ENCODE assay signal across 21 cellular contexts in the genomic region with DNA sequence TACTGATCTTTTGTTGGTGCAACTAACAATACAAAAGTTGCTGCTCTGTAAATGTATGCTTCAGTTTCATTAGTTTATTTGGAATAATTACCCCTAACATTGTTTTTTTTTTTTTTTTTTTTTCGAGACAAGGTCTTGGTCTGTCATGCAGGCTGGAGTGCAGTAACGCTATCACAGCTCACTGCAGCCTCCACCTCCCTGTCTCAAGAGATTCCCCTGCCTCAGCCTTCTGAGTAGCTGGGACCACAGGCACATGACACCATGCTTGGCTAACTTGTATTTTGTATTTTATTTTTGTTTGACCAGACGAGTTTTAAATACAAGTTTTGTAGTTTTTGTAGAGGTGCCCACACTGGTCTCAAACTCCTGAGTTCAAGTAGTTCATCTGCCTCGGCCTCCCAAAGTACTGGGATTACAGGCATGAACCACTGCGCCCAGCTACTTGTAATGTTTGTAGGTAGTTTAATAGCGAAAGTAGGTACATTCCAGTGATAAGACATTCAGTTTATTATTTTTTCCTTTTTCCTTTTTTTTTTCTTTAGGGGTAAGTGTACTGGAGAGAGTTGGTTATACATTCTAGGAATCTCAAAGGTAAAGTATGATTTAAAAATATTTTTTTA. TPM values are rescaled to one million over a fixed set of nuclear protein-coding genes. Genes with fewer than 3 reads are reported as not detected.
DNase-seq lines count a peak whose midpoint lies in the region; ATAC-seq, FAIRE-seq and TF ChIP-seq lines count a peak whose summit lies in the region.
"Had no signal": no experiment of that assay in that cellular context is flagged by ENCODE, and none has a peak within 500 bp of the region (broad histone marks: within the 10 kb centered on the region; RNA-seq: fewer than 3 reads in every experiment).

No MANE protein-coding gene starts in this region.

- 65% methylated on average over 5 of the region's 6 CpGs for WGBS in K562 (ENCODE audit: insufficient coverage, low coverage, missing lambda C conversion rate)

- peaks cover 52% of the 10 kb centered on the region; the same call in 2 of the 3 replicates for H3K36me3 ChIP-seq in K562 (ENCODE audit: control insufficient read depth, insufficient read depth, low read length)
- peaks cover 14% of the 10 kb centered on the region for H3K36me3 ChIP-seq in osteoblast (ENCODE audit: insufficient read depth, low read length)

- ATAC-seq in stimulated activated naive CD8-positive, alpha-beta T cell treated with anti-CD3 and anti-CD28 coated beads, Interleukin-15, amount 100 ng/mL, for 72 hours, result no peak
- ATAC-seq in K562 (peak; percentile 63), GM19395 (IDR thresholded peaks at IDR 0.05; ENCODE audit: unreplicated experiment) (no peak), GM19351 (IDR thresholded peaks at IDR 0.05; ENCODE audit: unreplicated experiment) (no peak)
- ATAC-seq: mucosa of descending colon had no signal

- H3K27ac ChIP-seq in K562 (ENCODE audit: extremely low read depth, low read depth, low read length) (peak overlapping the region; percentile 59; the same call in 1 of the 3 replicates), osteoblast (ENCODE audit: low read depth, low read length) (peak overlapping the region; percentile 61)

- H3K79me2 ChIP-seq in K562 (ENCODE audit: control insufficient read depth, insufficient read depth, low read length) (peaks cover 95% of the 10 kb centered on the region), osteoblast (ENCODE audit: insufficient read depth, low read length) (peaks cover 90% of the 10 kb centered on the region)

- H3K27me3 ChIP-seq in K562 (ENCODE audit: control insufficient read depth in 2 of 2, insufficient read depth in 2 of 2, low read length in 2 of 2) (no peaks in the 10 kb centered on the region), osteoblast (ENCODE audit: insufficient read depth, low read length) (no peaks in the 10 kb centered on the region)

- H3K4me1 ChIP-seq in K562 (replicated peaks in 1 of 2; ENCODE audit: control insufficient read depth in 2 of 2, insufficient read depth in 2 of 2, low read length in 2 of 2) (peaks cover 12 to 19% of the 10 kb centered on the region in 2 experiments; a peak in 4 of 5 replicates), osteoblast (ENCODE audit: insufficient read depth, low read length) (peaks cover 10% of the 10 kb centered on the region)

- H3K4me3 ChIP-seq in K562 (no peak overlapping the region), osteoblast (ENCODE audit: insufficient read depth, low read length) (no peak overlapping the region)
- H3K4me3 ChIP-seq: mucosa of descending colon had no signal

- no TSS peak for BruUV-seq in K562 (replicated peaks; lab: Mats Ljungman, UMichigan)

- CTCF ChIA-PET in K562 (lab: Yijun Ruan, JAX; ENCODE audit: low intra/inter-chr PET ratio), result no interaction called here

- DNase-seq in stimulated activated naive CD8-positive, alpha-beta T cell treated with anti-CD3 and anti-CD28 coated beads, Interleukin-15, amount 100 ng/mL, for 72 hours, result no peak
- DNase-seq in K562 (ENCODE audit: extremely low read depth in 1 of 4, low spot score in 3 of 4), result no peak
- no peak for DNase-seq in osteoblast (ENCODE audit: insufficient read length, low spot score, missing footprints)
- DNase-seq in NCI-H69 (lab: John Stamatoyannopoulos, UW), result no peak
- DNase-seq: activated CD4-positive, alpha-beta memory T cell treated with anti-CD3 and anti-CD28 coated beads, Interleukin-2, amount 10 ng/mL, durations not matched to agents 7 days and 5 days; activated CD4-positive, CD25-positive, alpha-beta regulatory T cell; activated naive CD4-positive, alpha-beta T cell treated with anti-CD3 and anti-CD28 coated beads, Interleukin-2, amount 50 U/mL, for 16 hours; CD8-positive, alpha-beta memory T cell; DMS53; GF-D8; GOT3; Kasumi-1; mucosa of descending colon; NCI-H1092 treated with DMSO at 0.1 percent for 48 hours; NCI-H2081 treated with DMSO at 0.1 percent for 48 hours; NCI-H510A; stimulated activated CD4-positive, alpha-beta T cell treated with anti-CD3 and anti-CD28 coated beads, Interleukin-12 subunit alpha, Interleukin-12 subunit beta, amount 100 ng/mL, for 4 hours; T-helper 9 cell had no signal

- intact Hi-C loops in K562 (cut with micrococcal nuclease), result no loop called here

- POLR2A ChIA-PET in K562 (lab: Yijun Ruan, JAX), result interaction anchor here (0.5 to 1.3 kb wide), 6 partner anchors 8 to 359 kb away, joined by 3 to 6 read pairs (median 4); a partner anchor contains a TSS

- in situ Hi-C loops in K562 (cut with MboI), result loop anchor here (25.0 kb wide), 1 partner anchor 1219 kb away; no protein-coding TSS in a partner anchor

- peak overlapping the region; percentile 40 for H3K27ac Mint-ChIP-seq in stimulated activated naive CD8-positive, alpha-beta T cell treated with anti-CD3 and anti-CD28 coated beads, Interleukin-15, Interleukin-2, amounts not matched to agents 100 ng/mL and 50 ng/mL, for 24 hours
- no peak overlapping the region for H3K27ac Mint-ChIP-seq in stimulated activated naive CD8-positive, alpha-beta T cell treated with anti-CD3 and anti-CD28 coated beads, Interleukin-15, amount 100 ng/mL, for 72 hours
- H3K27ac Mint-ChIP-seq: activated CD4-positive, alpha-beta memory T cell treated with anti-CD3 and anti-CD28 coated beads, Interleukin-2, amount 10 ng/mL, durations not matched to agents 7 days and 5 days had no signal

- peaks cover 63% of the 10 kb centered on the region for H3K36me3 Mint-ChIP-seq in stimulated activated naive CD8-positive, alpha-beta T cell treated with anti-CD3 and anti-CD28 coated beads, Interleukin-15, Interleukin-2, amounts not matched to agents 100 ng/mL and 50 ng/mL, for 24 hours (ENCODE audit: low read depth)

- TF ChIP-seq CTCF in K562 (IDR thresholded peaks at IDR 0.05 in 2 of 3, conservative IDR thresholded peaks at IDR 0.05 in 1 of 3; ENCODE audit: insufficient read depth in 2 of 3, low read depth in 1 of 3, low read length in 3 of 3), result no peak
- TF ChIP-seq CTCF in osteoblast (IDR thresholded peaks at IDR 0.05; ENCODE audit: extremely low read depth, low read depth, low read length), result no peak

- H3K27me3 Mint-ChIP-seq in stimulated activated naive CD8-positive, alpha-beta T cell treated with anti-CD3 and anti-CD28 coated beads, Interleukin-15, Interleukin-2, amounts not matched to agents 100 ng/mL and 50 ng/mL, for 24 hours, result no peaks in the 10 kb centered on the region
- H3K27me3 Mint-ChIP-seq in stimulated activated naive CD8-positive, alpha-beta T cell treated with anti-CD3 and anti-CD28 coated beads, Interleukin-15, amount 100 ng/mL, for 72 hours, result no peaks in the 10 kb centered on the region
- H3K27me3 Mint-ChIP-seq: activated CD4-positive, alpha-beta memory T cell treated with anti-CD3 and anti-CD28 coated beads, Interleukin-2, amount 10 ng/mL, durations not matched to agents 7 days and 5 days; CD8-positive, alpha-beta memory T cell had no signal

- H3K9ac ChIP-seq in K562 (ENCODE audit: insufficient read depth in 1 of 2, low read depth in 2 of 2, low read length in 2 of 2), result peak overlapping the region in 1 of 2 experiments; percentile 7; a peak in 1 of 4 replicates

- TF ChIP-seq POLR2A in K562 (conservative IDR thresholded peaks at IDR 0.05), result no peak

- H4K20me1 ChIP-seq in K562 (replicated peaks; ENCODE audit: control insufficient read depth, insufficient read depth, low read length) (no peaks in the 10 kb centered on the region), osteoblast (ENCODE audit: insufficient read depth, low read length) (peaks cover 13% of the 10 kb centered on the region)

- H3K4me3 Mint-ChIP-seq in stimulated activated naive CD8-positive, alpha-beta T cell treated with anti-CD3 and anti-CD28 coated beads, Interleukin-15, Interleukin-2, amounts not matched to agents 100 ng/mL and 50 ng/mL, for 24 hours, result no peak overlapping the region
- H3K4me3 Mint-ChIP-seq in stimulated activated naive CD8-positive, alpha-beta T cell treated with anti-CD3 and anti-CD28 coated beads, Interleukin-15, amount 100 ng/mL, for 72 hours, result no peak overlapping the region
- H3K4me3 Mint-ChIP-seq: activated CD4-positive, alpha-beta memory T cell treated with anti-CD3 and anti-CD28 coated beads, Interleukin-2, amount 10 ng/mL, durations not matched to agents 7 days and 5 days; CD8-positive, alpha-beta memory T cell had no signal

- H3K9me1 ChIP-seq in K562 (ENCODE audit: control insufficient read depth, insufficient read depth, low read length), result no peaks in the 10 kb centered on the region

- TF ChIP-seq EP300 in K562 (IDR thresholded peaks at IDR 0.05; ENCODE audit: low read length), result no peak

- peaks cover 55% of the 10 kb centered on the region for H3K4me1 Mint-ChIP-seq in stimulated activated naive CD8-positive, alpha-beta T cell treated with anti-CD3 and anti-CD28 coated beads, Interleukin-15, Interleukin-2, amounts not matched to agents 100 ng/mL and 50 ng/mL, for 24 hours (ENCODE audit: low read depth)
- H3K4me1 Mint-ChIP-seq in stimulated activated naive CD8-positive, alpha-beta T cell treated with anti-CD3 and anti-CD28 coated beads, Interleukin-15, amount 100 ng/mL, for 72 hours, result peaks cover 52% of the 10 kb centered on the region

- TF ChIP-seq RAD21 in K562 (CRISPR knock-in tag; conservative IDR thresholded peaks at IDR 0.05 in 1 of 2, IDR thresholded peaks at IDR 0.05 in 1 of 2), result no peak

- H3K9me3 Mint-ChIP-seq in stimulated activated naive CD8-positive, alpha-beta T cell treated with anti-CD3 and anti-CD28 coated beads, Interleukin-15, Interleukin-2, amounts not matched to agents 100 ng/mL and 50 ng/mL, for 24 hours, result no peaks in the 10 kb centered on the region
- H3K9me3 Mint-ChIP-seq in stimulated activated naive CD8-positive, alpha-beta T cell treated with anti-CD3 and anti-CD28 coated beads, Interleukin-15, amount 100 ng/mL, for 72 hours, result no peaks in the 10 kb centered on the region
- H3K9me3 Mint-ChIP-seq: activated CD4-positive, alpha-beta memory T cell treated with anti-CD3 and anti-CD28 coated beads, Interleukin-2, amount 10 ng/mL, durations not matched to agents 7 days and 5 days; CD8-positive, alpha-beta memory T cell had no signal

- H3K4me2 ChIP-seq in K562 (ENCODE audit: insufficient read depth, low read length) (no peak overlapping the region), osteoblast (ENCODE audit: insufficient read depth, low read length) (peak overlapping the region; percentile 51)

- no peak for FAIRE-seq in K562 (lab: Jason Lieb, UNC)

- no peaks in the 10 kb centered on the region for H3K9me3 ChIP-seq in K562 (replicated peaks; ENCODE audit: control insufficient read depth, insufficient read depth, low read depth, low read length)
- H3K9me3 ChIP-seq in osteoblast (ENCODE audit: low read depth, low read length), result no peaks in the 10 kb centered on the region
- H3K9me3 ChIP-seq: mucosa of descending colon had no signal

- no peak overlapping the region for H2AFZ ChIP-seq in K562 (ENCODE audit: low read depth, low read length)
- H2AFZ ChIP-seq in osteoblast (ENCODE audit: low read length), result no peak overlapping the region

RNA-seq across cellular contexts. Expression of a gene that starts 6.9 kb away (rescaled TPM):
- total RNA-seq in K562 (2011; cell fraction: chromatin; rRNA removed; ENCODE audit: low replicate concordance), result 147 and 326 TPM in 2 replicates
- 62.2 and 74.2 TPM in 2 replicates for total RNA-seq in K562 (2011; cell fraction: nucleolus; rRNA removed)
- 130 and 154 TPM in 2 replicates for total RNA-seq in K562 (2011; cell fraction: nucleoplasm; rRNA removed)
- total RNA-seq in K562 (2014; rRNA removed) (45.3 and 46.0 TPM in 2 replicates), K562 (2014; rRNA removed; fragmentation: Illumina TruSeq; extraction: Trizol) (66.1 and 71.7 TPM in 2 replicates), K562 (2015; rRNA removed; fragmentation: Illumina TruSeq; extraction: Trizol) (52.8 and 56.8 TPM in 2 replicates), K562 (2021) (62.1 and 65.6 TPM in 2 replicates), osteoblast (74.0 and 80.3 TPM in 2 replicates)
- polyA plus RNA-seq in K562 (2011; rRNA removed) (36.3 TPM in 2 replicates), K562 (2014; fragmentation: Illumina TruSeq; extraction: Trizol) (40.7 and 45.5 TPM in 2 replicates), K562 (2014; fragmentation: Nextera tagmentation; extraction: Ambion mirVana) (10 to 100 TPM in 1 of 2 experiments, 1 to 10 TPM in 1; 9.5 to 12.0 TPM), K562 (2014; rRNA removed) (25.7 and 28.6 TPM in 2 replicates)
- 12.1 and 18.4 TPM in 2 replicates for polyA plus RNA-seq in K562 (2011; cell fraction: cytosol; rRNA removed)
- polyA plus RNA-seq in K562 (2011; cell fraction: nucleus; rRNA removed), result 43.5 and 52.1 TPM in 2 replicates
- 24.5 and 24.6 TPM in 2 replicates for polyA plus RNA-seq in K562 (2012)
- 96.0 and 122 TPM in 2 replicates for polyA minus RNA-seq in K562 (2011; rRNA and poly(A)+ RNA removed)
- polyA minus RNA-seq in K562 (2011; cell fraction: cytosol; rRNA and poly(A)+ RNA removed), result 42.0 and 47.0 TPM in 2 replicates
- polyA minus RNA-seq in K562 (2011; cell fraction: nucleus; rRNA and poly(A)+ RNA removed), result 42.1 and 80.3 TPM in 2 replicates

RNA-seq across cellular contexts. Expression of a gene that starts 27.4 kb away (rescaled TPM):
- total RNA-seq in K562 (2011; cell fraction: chromatin; rRNA removed; ENCODE audit: low replicate concordance), result 366 and 632 TPM in 2 replicates
- total RNA-seq in K562 (2011; cell fraction: nucleolus; rRNA removed), result 590 and 687 TPM in 2 replicates
- total RNA-seq in K562 (2011; cell fraction: nucleoplasm; rRNA removed), result 558 and 752 TPM in 2 replicates
- total RNA-seq in K562 (2014; rRNA removed) (96.5 and 110 TPM in 2 replicates), K562 (2014; rRNA removed; fragmentation: Illumina TruSeq; extraction: Trizol) (64.8 and 71.7 TPM in 2 replicates), K562 (2015; rRNA removed; fragmentation: Illumina TruSeq; extraction: Trizol) (54.3 and 55.1 TPM in 2 replicates), K562 (2021) (215 and 223 TPM in 2 replicates), osteoblast (101 and 121 TPM in 2 replicates)
- polyA plus RNA-seq in K562 (2011; rRNA removed) (124 and 160 TPM in 2 replicates), K562 (2014; fragmentation: Illumina TruSeq; extraction: Trizol) (222 and 265 TPM in 2 replicates), K562 (2014; fragmentation: Nextera tagmentation; extraction: Ambion mirVana) (100 to 1,000 TPM in 1 of 2 experiments, 10 to 100 TPM in 1; 48.0 to 113 TPM), K562 (2014; rRNA removed) (156 and 169 TPM in 2 replicates)
- polyA plus RNA-seq in K562 (2011; cell fraction: cytosol; rRNA removed), result 64.7 and 120 TPM in 2 replicates
- 65.0 and 135 TPM in 2 replicates for polyA plus RNA-seq in K562 (2011; cell fraction: nucleus; rRNA removed)
- 209 and 415 TPM in 2 replicates for polyA plus RNA-seq in K562 (2012)
- polyA minus RNA-seq in K562 (2011; rRNA and poly(A)+ RNA removed), result 183 and 250 TPM in 2 replicates
- polyA minus RNA-seq in K562 (2011; cell fraction: cytosol; rRNA and poly(A)+ RNA removed), result 152 and 186 TPM in 2 replicates
- polyA minus RNA-seq in K562 (2011; cell fraction: nucleus; rRNA and poly(A)+ RNA removed), result 35.9 and 116 TPM in 2 replicates
